Comparison of ENCODE assay signal across 10 cellular contexts in genomic region chr1:230797376-230798186, GRCh38. TPM values are rescaled to one million over a fixed set of nuclear protein-coding genes. Genes with fewer than 3 reads are reported as not detected.
DNase-seq lines count a peak whose midpoint lies in the region; ATAC-seq, FAIRE-seq and TF ChIP-seq lines count a peak whose summit lies in the region.
"Had no signal": no experiment of that assay in that cellular context is flagged by ENCODE, and none has a peak within 500 bp of the region (broad histone marks: within the 10 kb centered on the region; RNA-seq: fewer than 3 reads in every experiment).

No MANE protein-coding gene starts in this region.

- no peaks in the 10 kb centered on the region for H3K36me3 Mint-ChIP-seq in activated CD4-positive, alpha-beta T cell treated with anti-CD3 and anti-CD28 coated beads, Interleukin-2, amount 10 ng/mL, durations not matched to agents 7 days and 5 days (ENCODE audit: low read depth)
- H3K36me3 Mint-ChIP-seq in stimulated activated effector memory CD8-positive, alpha-beta T cell treated with anti-CD3 and anti-CD28 coated beads, Interleukin-12 subunit alpha, Interleukin-12 subunit beta, amount 100 ng/mL, for 72 hours: no peaks in the 10 kb centered on the region

- TF ChIP-seq CTCF in breast epithelium (IDR thresholded peaks at IDR 0.05) (peak; percentile 19 to 82 (median 78)), kidney (IDR thresholded peaks at IDR 0.05; ENCODE audit: borderline replicate concordance, extremely low read depth, insufficient read depth) (peak; percentile 64), testis (IDR thresholded peaks at IDR 0.05) (peak; percentile 50 to 62 (median 51))

- POLR2A ChIA-PET in activated CD4-positive, alpha-beta T cell treated with anti-CD3 and anti-CD28 coated beads, Interleukin-2, amount 10 ng/mL, durations not matched to agents 7 days and 5 days (lab: Charles Lee): no interaction called here

- H3K36me3 ChIP-seq in breast epithelium (no peaks in the 10 kb centered on the region), kidney (ENCODE audit: control insufficient read depth in 1 of 2, insufficient read depth in 2 of 2, low read length in 2 of 2) (no peaks in the 10 kb centered on the region), testis (ENCODE audit: low read depth, missing control alignments) (no peaks in the 10 kb centered on the region)

- no peak overlapping the region for H3K27ac ChIP-seq in breast epithelium
- no peak overlapping the region for H3K27ac ChIP-seq in kidney (ENCODE audit: low read depth in 2 of 2, low read length in 2 of 2)
- H3K27ac ChIP-seq in testis: no peak overlapping the region

- no peak for ATAC-seq in HG02970 (IDR thresholded peaks at IDR 0.05; ENCODE audit: low FRiP score, unreplicated experiment)
- no peak for ATAC-seq in stimulated activated effector memory CD8-positive, alpha-beta T cell treated with anti-CD3 and anti-CD28 coated beads, Interleukin-12 subunit alpha, Interleukin-12 subunit beta, amount 100 ng/mL, for 72 hours

- no peaks in the 10 kb centered on the region for H3K9me3 ChIP-seq in breast epithelium
- H3K9me3 ChIP-seq in kidney (ENCODE audit: control insufficient read depth in 1 of 2, low read length in 2 of 2): no peaks in the 10 kb centered on the region
- no peaks in the 10 kb centered on the region for H3K9me3 ChIP-seq in testis

- no peak overlapping the region for H3K9ac ChIP-seq in kidney (ENCODE audit: low read length in 2 of 2)

- H3K4me1 Mint-ChIP-seq in activated CD4-positive, alpha-beta T cell treated with anti-CD3 and anti-CD28 coated beads, Interleukin-2, amount 10 ng/mL, durations not matched to agents 7 days and 5 days: no peaks in the 10 kb centered on the region
- no peaks in the 10 kb centered on the region for H3K4me1 Mint-ChIP-seq in stimulated activated effector memory CD8-positive, alpha-beta T cell treated with anti-CD3 and anti-CD28 coated beads, Interleukin-12 subunit alpha, Interleukin-12 subunit beta, amount 100 ng/mL, for 72 hours

- FAIRE-seq in kidney (lab: Jason Lieb, UNC): no peak
- FAIRE-seq: colon, GM18507 had no signal

- H3K9me3 Mint-ChIP-seq in activated CD4-positive, alpha-beta T cell treated with anti-CD3 and anti-CD28 coated beads, Interleukin-2, amount 10 ng/mL, durations not matched to agents 7 days and 5 days: no peaks in the 10 kb centered on the region
- no peaks in the 10 kb centered on the region for H3K9me3 Mint-ChIP-seq in stimulated activated effector memory CD8-positive, alpha-beta T cell treated with anti-CD3 and anti-CD28 coated beads, Interleukin-12 subunit alpha, Interleukin-12 subunit beta, amount 100 ng/mL, for 72 hours

- WGBS in testis, 2 donors: 62 to 82% methylated on average over 10 to 18 of the region's 18 CpGs

- TF ChIP-seq POLR2A in breast epithelium (IDR thresholded peaks at IDR 0.05) (no peak), testis (IDR thresholded peaks at IDR 0.05) (no peak)

- no peak overlapping the region for H3K4me3 ChIP-seq in breast epithelium
- no peak overlapping the region for H3K4me3 ChIP-seq in kidney (ENCODE audit: low read length in 2 of 2)
- H3K4me3 ChIP-seq in testis: no peak overlapping the region

- CTCF ChIA-PET in activated CD4-positive, alpha-beta T cell treated with anti-CD3 and anti-CD28 coated beads, Interleukin-2, amount 10 ng/mL, durations not matched to agents 7 days and 5 days (lab: Charles Lee): interaction anchor here (0.5 to 0.9 kb wide), 2 partner anchors 25 to 91 kb away, joined by 3 to 4 read pairs; no protein-coding TSS in a partner anchor

- DNase-seq in activated CD4-positive, alpha-beta T cell treated with anti-CD3 and anti-CD28 coated beads for 48 hours: peak; percentile 11
- no peak for DNase-seq in activated CD4-positive, alpha-beta T cell treated with anti-CD3 and anti-CD28 coated beads, Interleukin-2, amount 10 ng/mL, durations not matched to agents 7 days and 5 days
- DNase-seq in NCI-H2171 (lab: John Stamatoyannopoulos, UW) (peak; percentile 38), breast epithelium (ENCODE audit: low spot score in 2 of 2) (peak; percentile 45 to 64), kidney (no peak), testis (peak; percentile 72)
- DNase-seq in stimulated activated effector memory CD8-positive, alpha-beta T cell treated with anti-CD3 and anti-CD28 coated beads, Interleukin-12 subunit alpha, Interleukin-12 subunit beta, amount 100 ng/mL, for 72 hours (ENCODE audit: low spot score in 2 of 2): no peak

- H3K27me3 Mint-ChIP-seq in activated CD4-positive, alpha-beta T cell treated with anti-CD3 and anti-CD28 coated beads, Interleukin-2, amount 10 ng/mL, durations not matched to agents 7 days and 5 days: peaks cover 4% of the 10 kb centered on the region

- H3K27me3 ChIP-seq in breast epithelium (no peaks in the 10 kb centered on the region), testis (no peaks in the 10 kb centered on the region)

- intact Hi-C loops in breast epithelium (cut with DNase I; ENCODE audit: low total_unique reads) (no loop called here), kidney (cut with DNase I) (loop anchor here (10.0 kb wide), 1 partner anchor 407 kb away; no protein-coding TSS in a partner anchor), testis (cut with DNase I; ENCODE audit: low total_unique reads) (no loop called here)

- H3K27ac Mint-ChIP-seq in activated CD4-positive, alpha-beta T cell treated with anti-CD3 and anti-CD28 coated beads, Interleukin-2, amount 10 ng/mL, durations not matched to agents 7 days and 5 days: no peak overlapping the region
- H3K27ac Mint-ChIP-seq in stimulated activated effector memory CD8-positive, alpha-beta T cell treated with anti-CD3 and anti-CD28 coated beads, Interleukin-12 subunit alpha, Interleukin-12 subunit beta, amount 100 ng/mL, for 72 hours: no peak overlapping the region

- H3K4me1 ChIP-seq in breast epithelium: no peaks in the 10 kb centered on the region
- no peaks in the 10 kb centered on the region for H3K4me1 ChIP-seq in kidney (ENCODE audit: control insufficient read depth in 1 of 2, insufficient read depth in 1 of 2, low read depth in 1 of 2, low read length in 2 of 2)
- H3K4me1 ChIP-seq in testis: no peaks in the 10 kb centered on the region

- H3K4me3 Mint-ChIP-seq in activated CD4-positive, alpha-beta T cell treated with anti-CD3 and anti-CD28 coated beads, Interleukin-2, amount 10 ng/mL, durations not matched to agents 7 days and 5 days: no peak overlapping the region
- no peak overlapping the region for H3K4me3 Mint-ChIP-seq in stimulated activated effector memory CD8-positive, alpha-beta T cell treated with anti-CD3 and anti-CD28 coated beads, Interleukin-12 subunit alpha, Interleukin-12 subunit beta, amount 100 ng/mL, for 72 hours

RNA-seq across cellular contexts. Expression of gene CAPN9, which starts 50.4 kb away (rescaled TPM):
- total RNA-seq in activated CD4-positive, alpha-beta T cell treated with anti-CD3 and anti-CD28 coated beads, Interleukin-2, amount 10 ng/mL, durations not matched to agents 7 days and 5 days: not detected
- total RNA-seq in breast epithelium: 1 to 10 TPM in 1 of 3 donors, not detected in 2; 2.3 TPM
- 0.41 TPM for total RNA-seq in kidney
- polyA plus RNA-seq in kidney (ENCODE audit: insufficient read depth, low read depth, low replicate concordance): not detected
- under 1 TPM; 0.16 to 0.25 TPM for total RNA-seq in testis
- 0.34 TPM for polyA plus RNA-seq in testis (ENCODE audit: insufficient read depth, low read depth, low replicate concordance)

Comparison
In these comparisons a context has a peak if more than half of its experiments do, and no peak if none do; other contexts are left out.
1. DNase-seq: peak in activated CD4-positive, alpha-beta T cell treated with anti-CD3 and anti-CD28 coated beads for 48 hours (single experiment), NCI-H2171 (single experiment), breast epithelium (2 of 2) and testis (single experiment); none in activated CD4-positive, alpha-beta T cell treated with anti-CD3 and anti-CD28 coated beads, Interleukin-2, amount 10 ng/mL, durations not matched to agents 7 days and 5 days (single experiment), kidney (single experiment) and stimulated activated effector memory CD8-positive, alpha-beta T cell treated with anti-CD3 and anti-CD28 coated beads, Interleukin-12 subunit alpha, Interleukin-12 subunit beta, amount 100 ng/mL, for 72 hours (0 of 2).
2. Peak in every context shown above with its lines, with median percentiles within 50 percentile points of each other: CTCF ChIP-seq.